In genomic region chr16:4463522-4464163, GRCh38 we compare ENCODE assay signal across 14 cellular contexts. TPM values are rescaled to one million over a fixed set of nuclear protein-coding genes. Genes with fewer than 3 reads are reported as not detected.
DNase-seq lines count a peak whose midpoint lies in the region; ATAC-seq and TF ChIP-seq lines count a peak whose summit lies in the region.
"Had no signal": no experiment of that assay in that cellular context is flagged by ENCODE, and none has a peak within 500 bp of the region (broad histone marks: within the 10 kb centered on the region; RNA-seq: fewer than 3 reads in every experiment).

No MANE protein-coding gene starts in this region.

- no peak overlapping the region for H3K27ac ChIP-seq in foreskin keratinocyte
- H3K27ac ChIP-seq in OCI-LY7 (ENCODE audit: low read depth, low read length, poor library complexity, severe bottlenecking): no peak overlapping the region
- H3K27ac ChIP-seq: SK-N-MC, tibial artery had no signal

- TF ChIP-seq CTCF in foreskin keratinocyte (conservative IDR thresholded peaks at IDR 0.05): no peak
- no peak for TF ChIP-seq CTCF in OCI-LY7 (conservative IDR thresholded peaks at IDR 0.05; ENCODE audit: low read length)

- no peaks in the 10 kb centered on the region for H3K9me3 Mint-ChIP-seq in activated naive CD4-positive, alpha-beta T cell treated with anti-CD3 and anti-CD28 coated beads, Interleukin-2, amount 50 U/mL, for 72 hours
- no peaks in the 10 kb centered on the region for H3K9me3 Mint-ChIP-seq in stimulated activated naive B cell treated with anti-CD40 and anti-IgM and Interleukin-4, amounts not matched to agents 10 μg/mL and 1 μg/mL and 100 μg/mL, for 72 hours
- H3K9me3 Mint-ChIP-seq: IgD-negative memory B cell had no signal

- no peak overlapping the region for H2AFZ ChIP-seq in OCI-LY7 (ENCODE audit: low read length)

- peak overlapping the region; percentile 65 for H3K27ac Mint-ChIP-seq in activated naive CD4-positive, alpha-beta T cell treated with anti-CD3 and anti-CD28 coated beads, Interleukin-2, amount 50 U/mL, for 72 hours
- peak overlapping the region; percentile 57 for H3K27ac Mint-ChIP-seq in stimulated activated naive B cell treated with anti-CD40 and anti-IgM and Interleukin-4, amounts not matched to agents 10 μg/mL and 1 μg/mL and 100 μg/mL, for 72 hours

- peaks cover 85% of the 10 kb centered on the region for H3K36me3 ChIP-seq in OCI-LY7 (ENCODE audit: insufficient read depth, low read length)

- H3K27me3 Mint-ChIP-seq in stimulated activated naive B cell treated with anti-CD40 and anti-IgM and Interleukin-4, amounts not matched to agents 10 μg/mL and 1 μg/mL and 100 μg/mL, for 72 hours: no peaks in the 10 kb centered on the region
- H3K27me3 Mint-ChIP-seq: IgD-negative memory B cell had no signal

- no TSS peak for BruUV-seq in OCI-LY7 (replicated peaks; lab: Mats Ljungman, UMichigan)

- no peaks in the 10 kb centered on the region for H3K9me3 ChIP-seq in OCI-LY7 (ENCODE audit: low read length)
- H3K9me3 ChIP-seq: tibial artery had no signal

- H3K36me3 Mint-ChIP-seq in activated naive CD4-positive, alpha-beta T cell treated with anti-CD3 and anti-CD28 coated beads, Interleukin-2, amount 50 U/mL, for 72 hours: peaks cover 5 to 12% of the 10 kb centered on the region in 2 donors
- peaks cover 38 to 53% of the 10 kb centered on the region in 2 donors for H3K36me3 Mint-ChIP-seq in stimulated activated naive B cell treated with anti-CD40 and anti-IgM and Interleukin-4, amounts not matched to agents 10 μg/mL and 1 μg/mL and 100 μg/mL, for 72 hours

- intact Hi-C loops in OCI-LY7 (cut with micrococcal nuclease; ENCODE audit: unreplicated experiment): no loop called here

- H3K4me3 Mint-ChIP-seq in stimulated activated naive B cell treated with anti-CD40 and anti-IgM and Interleukin-4, amounts not matched to agents 10 μg/mL and 1 μg/mL and 100 μg/mL, for 72 hours: no peak overlapping the region

- H4K20me1 ChIP-seq in OCI-LY7 (ENCODE audit: insufficient read depth, low read length): no peaks in the 10 kb centered on the region

- CTCF ChIA-PET in OCI-LY7 (lab: Charles Lee; ENCODE audit: unreplicated experiment): no interaction called here

- H3K4me2 ChIP-seq in OCI-LY7 (ENCODE audit: low read length): no peak overlapping the region

- H3K27me3 ChIP-seq in foreskin keratinocyte: no peaks in the 10 kb centered on the region
- H3K27me3 ChIP-seq: tibial artery had no signal

- POLR2A ChIA-PET in OCI-LY7 (lab: Charles Lee): no interaction called here

- DNase-seq in activated naive CD4-positive, alpha-beta T cell treated with anti-CD3 and anti-CD28 coated beads, Interleukin-2, amount 50 U/mL, for 72 hours (ENCODE audit: low spot score in 2 of 2): no peak
- no peak for DNase-seq in activated naive CD4-positive, alpha-beta T cell (lab: John Stamatoyannopoulos, UW)
- DNase-seq in foreskin keratinocyte: peak in 1 of 2 donors; percentile 18
- no peak for DNase-seq in stimulated activated naive B cell treated with anti-CD40 and anti-IgM and Interleukin-4, amounts not matched to agents 10 μg/mL and 1 μg/mL and 100 μg/mL, for 72 hours
- no peak for DNase-seq in OCI-LY7 (ENCODE audit: low spot score)
- no peak for DNase-seq in HK-2 (ENCODE audit: unreplicated experiment)
- DNase-seq in activated CD4-positive, alpha-beta T cell treated with anti-CD3 and anti-CD28 coated beads, Interleukin-2, amount 50 U/mL, for 4 hours: no peak
- DNase-seq: NCI-H1105 treated with DMSO at 0.1 percent for 48 hours; right cardiac atrium; stimulated activated CD4-positive, alpha-beta T cell treated with anti-CD3 and anti-CD28 coated beads, Interleukin-4, amount 100 ng/mL, for 4 hours; tibial artery had no signal

- H3K9me2 ChIP-seq in OCI-LY7 (ENCODE audit: insufficient read depth, low read length): no peaks in the 10 kb centered on the region

- no peak for ATAC-seq in activated naive CD4-positive, alpha-beta T cell treated with anti-CD3 and anti-CD28 coated beads, Interleukin-2, amount 50 U/mL, for 72 hours
- ATAC-seq in SK-N-SH treated with all-trans-retinoic acid at 6 μM for 48 hours (peak; percentile 43; the same call in 2 of the 3 replicates), foreskin keratinocyte (peak; percentile 22)
- ATAC-seq in stimulated activated naive B cell treated with anti-CD40 and anti-IgM and Interleukin-4, amounts not matched to agents 10 μg/mL and 1 μg/mL and 100 μg/mL, for 72 hours (replicated peaks): no peak

- no peak overlapping the region for H3K4me3 ChIP-seq in OCI-LY7 (ENCODE audit: low read depth, low read length, poor library complexity, severe bottlenecking)
- H3K4me3 ChIP-seq: SK-N-MC, tibial artery had no signal

- H3K4me1 Mint-ChIP-seq in stimulated activated naive B cell treated with anti-CD40 and anti-IgM and Interleukin-4, amounts not matched to agents 10 μg/mL and 1 μg/mL and 100 μg/mL, for 72 hours: peaks cover 3 to 5% of the 10 kb centered on the region in 2 donors

- no peaks in the 10 kb centered on the region for H3K79me2 ChIP-seq in OCI-LY7 (ENCODE audit: insufficient read depth, low read depth, low read length)

- peaks cover 7% of the 10 kb centered on the region for H3K4me1 ChIP-seq in foreskin keratinocyte
- H3K4me1 ChIP-seq in OCI-LY7 (ENCODE audit: insufficient read depth, low read length, poor library complexity, severe bottlenecking): no peaks in the 10 kb centered on the region
- H3K4me1 ChIP-seq: tibial artery had no signal

TF ChIP-seq in SK-N-SH treated with all-trans-retinoic acid at 6 μM for 48 hours, 23 proteins besides CTCF, POLR2A, EP300 and RAD21:
- TF ChIP-seq BACH2 (CRISPR knock-in tag; IDR thresholded peaks at IDR 0.05; ENCODE audit: borderline replicate concordance) (no peak), CSDC2 (CRISPR knock-in tag; IDR thresholded peaks at IDR 0.05) (no peak)

RNA-seq across cellular contexts. Expression of gene NMRAL1, which starts 10.8 kb away (rescaled TPM):
- total RNA-seq in activated naive CD4-positive, alpha-beta T cell treated with anti-CD3 and anti-CD28 coated beads, Interleukin-2, amount 50 U/mL, for 72 hours: 10 to 100 TPM; 30.5 to 42.8 TPM
- total RNA-seq in foreskin keratinocyte (75.5 and 75.9 TPM in 2 replicates), OCI-LY7 (2022) (114 and 139 TPM in 2 replicates)
- 81.9 and 83.9 TPM in 2 replicates for polyA plus RNA-seq in foreskin keratinocyte
- total RNA-seq in OCI-LY7 (2014; rRNA removed; shearing (Covaris generic)): 92.8 and 113 TPM in 2 replicates

RNA-seq across cellular contexts. Expression of gene HMOX2, which starts 12.6 kb away (rescaled TPM):
- total RNA-seq in activated naive CD4-positive, alpha-beta T cell treated with anti-CD3 and anti-CD28 coated beads, Interleukin-2, amount 50 U/mL, for 72 hours: 10 to 100 TPM; 32.5 to 56.4 TPM
- total RNA-seq in foreskin keratinocyte: 140 and 152 TPM in 2 replicates
- polyA plus RNA-seq in foreskin keratinocyte: 200 and 221 TPM in 2 replicates
- 46.0 and 55.2 TPM in 2 replicates for total RNA-seq in OCI-LY7 (2014; rRNA removed; shearing (Covaris generic))
- 37.0 and 39.5 TPM in 2 replicates for total RNA-seq in OCI-LY7 (2022)

RNA-seq across cellular contexts. Expression of gene DNAJA3, which starts 38.0 kb away (rescaled TPM):
- 10 to 100 TPM; 66.2 to 79.2 TPM for total RNA-seq in activated naive CD4-positive, alpha-beta T cell treated with anti-CD3 and anti-CD28 coated beads, Interleukin-2, amount 50 U/mL, for 72 hours
- total RNA-seq in foreskin keratinocyte (62.4 and 67.4 TPM in 2 replicates), OCI-LY7 (2022) (89.7 and 94.3 TPM in 2 replicates)
- polyA plus RNA-seq in foreskin keratinocyte: 39.8 and 47.8 TPM in 2 replicates
- 89.8 and 94.5 TPM in 2 replicates for total RNA-seq in OCI-LY7 (2014; rRNA removed; shearing (Covaris generic))

RNA-seq across cellular contexts. Expression of gene CORO7, which starts 47.2 kb away (rescaled TPM):
- total RNA-seq in activated naive CD4-positive, alpha-beta T cell treated with anti-CD3 and anti-CD28 coated beads, Interleukin-2, amount 50 U/mL, for 72 hours: 10 to 100 TPM; 52.5 to 65.9 TPM
- 22.7 and 24.3 TPM in 2 replicates for total RNA-seq in foreskin keratinocyte
- 17.1 and 17.5 TPM in 2 replicates for polyA plus RNA-seq in foreskin keratinocyte
- 64.0 and 77.2 TPM in 2 replicates for total RNA-seq in OCI-LY7 (2014; rRNA removed; shearing (Covaris generic))
- total RNA-seq in OCI-LY7 (2022): 112 and 115 TPM in 2 replicates

Comparison
In these comparisons a context has a peak if more than half of its experiments do, and no peak if none do; other contexts are left out.
1. ATAC-seq: peak in SK-N-SH treated with all-trans-retinoic acid at 6 μM for 48 hours (single experiment) and foreskin keratinocyte (single experiment); none in activated naive CD4-positive, alpha-beta T cell treated with anti-CD3 and anti-CD28 coated beads, Interleukin-2, amount 50 U/mL, for 72 hours (0 of 2) and stimulated activated naive B cell treated with anti-CD40 and anti-IgM and Interleukin-4, amounts not matched to agents 10 μg/mL and 1 μg/mL and 100 μg/mL, for 72 hours (0 of 2).